ENCODE assay signal across 8 cellular contexts in genomic region chr19:14030997-14031718, GRCh38. TPM values are rescaled to one million over a fixed set of nuclear protein-coding genes. Genes with fewer than 3 reads are reported as not detected.
DNase-seq lines count a peak whose midpoint lies in the region; ATAC-seq and TF ChIP-seq lines count a peak whose summit lies in the region.

No MANE protein-coding gene starts in this region.

- no peaks in the 10 kb centered on the region for H3K36me3 Mint-ChIP-seq in naive B cell

- CTCF ChIA-PET in BJ (lab: Yijun Ruan, JAX) = interaction anchor here (0.6 to 2.3 kb wide), 31 partner anchors 9 to 387 kb away, joined by 3 to 21 read pairs (median 4); partner anchors contain the start of genes ADGRE5, PALM3, PODNL1 and PRKACA

- H3K36me3 ChIP-seq in BJ (ENCODE audit: control insufficient read depth, insufficient read depth, low read length) = no peaks in the 10 kb centered on the region
- H3K36me3 ChIP-seq in KOPT-K1 (ENCODE audit: insufficient read depth, low read length) = no peaks in the 10 kb centered on the region; the same call in 1 of the 2 replicates

- peak overlapping the region; percentile 61 for H3K4me3 ChIP-seq in BJ (ENCODE audit: low read depth, low read length)

- no peaks in the 10 kb centered on the region for H3K9me3 Mint-ChIP-seq in naive B cell

- ATAC-seq in naive B cell (ENCODE audit: low read depth in 2 of 2) = no peak

- peaks cover 38 to 47% (median 44%) of the 10 kb centered on the region in 3 donors for H3K4me1 Mint-ChIP-seq in naive B cell

- no peak for TF ChIP-seq CTCF in BJ (IDR thresholded peaks at IDR 0.05; ENCODE audit: insufficient read depth, low read depth, low read length)

- H3K27me3 ChIP-seq in BJ (ENCODE audit: control insufficient read depth, insufficient read depth, low read length) = peaks cover 6% of the 10 kb centered on the region

- POLR2A ChIA-PET in BJ (lab: Charles Lee) = no interaction called here

- no peaks in the 10 kb centered on the region for H3K27me3 Mint-ChIP-seq in naive B cell

- peak overlapping the region; percentile 90 to 98 (median 94) for H3K4me3 Mint-ChIP-seq in naive B cell

- H3K9me3 ChIP-seq in KOPT-K1 (ENCODE audit: insufficient read depth, low read length, poor library complexity, severe bottlenecking) = no peaks in the 10 kb centered on the region

- DNase-seq in BJ (ENCODE audit: low read depth) (no peak), naive B cell (no peak), GM19238 (ENCODE audit: insufficient read length, low spot score) (no peak), LoVo (ENCODE audit: low spot score) (no peak), NCI-H2107 (lab: John Stamatoyannopoulos, UW) (no peak), foreskin melanocyte (no peak)
- peak; percentile 83 for DNase-seq in central memory CD4-positive, alpha-beta T cell

- peak overlapping the region; percentile 80 for H3K27ac ChIP-seq in KOPT-K1 (ENCODE audit: low read depth, low read length, poor library complexity, severe bottlenecking)

- peak overlapping the region in 5 of 6 donors; percentile 80 to 96 (median 92) for H3K27ac Mint-ChIP-seq in naive B cell

RNA-seq across cellular contexts. Expression of gene IL27RA, which starts 0.4 kb away (rescaled TPM):
- polyA plus RNA-seq in BJ (2011; rRNA removed) (4.4 and 6.6 TPM in 2 replicates), naive B cell (ENCODE audit: low read depth in 6 of 6) (10 to 100 TPM; 38.5 to 55.6 (median 48.2) TPM)
- polyA minus RNA-seq in BJ (2011; rRNA and poly(A)+ RNA removed) = 1.9 and 3.7 TPM in 2 replicates

RNA-seq across cellular contexts. Expression of gene RLN3, which starts 3.2 kb away (rescaled TPM):
- polyA plus RNA-seq in BJ (2011; rRNA removed) = not detected in 2 replicates
- not detected in 2 replicates for polyA minus RNA-seq in BJ (2011; rRNA and poly(A)+ RNA removed)
- not detected for polyA plus RNA-seq in naive B cell (ENCODE audit: low read depth in 6 of 6)

RNA-seq across cellular contexts. Expression of gene RFX1, which starts 25.0 kb away (rescaled TPM):
- polyA plus RNA-seq in BJ (2011; rRNA removed) (0.37 and 0.78 TPM in 2 replicates), naive B cell (ENCODE audit: low read depth in 6 of 6) (1 to 10 TPM in 3 of 6 donors, under 1 TPM in 3; 0.27 to 2.3 (median 1.1) TPM)
- 0.66 and 2.4 TPM in 2 replicates for polyA minus RNA-seq in BJ (2011; rRNA and poly(A)+ RNA removed)

RNA-seq across cellular contexts. Expression of gene PALM3, which starts 30.7 kb away (rescaled TPM):
- polyA plus RNA-seq in BJ (2011; rRNA removed) (0.15 and 0.17 TPM in 2 replicates), naive B cell (ENCODE audit: low read depth in 6 of 6) (not detected)
- 0.14 TPM in 1 of 2 replicates, not detected in the other for polyA minus RNA-seq in BJ (2011; rRNA and poly(A)+ RNA removed)

RNA-seq across cellular contexts. Expression of gene MISP3, which starts 41.4 kb away (rescaled TPM):
- polyA plus RNA-seq in BJ (2011; rRNA removed) = 0.39 and 0.58 TPM in 2 replicates
- not detected in 2 replicates for polyA minus RNA-seq in BJ (2011; rRNA and poly(A)+ RNA removed)
- under 1 TPM in 3 of 6 donors, not detected in 3; 0.16 to 0.53 (median 0.20) TPM for polyA plus RNA-seq in naive B cell (ENCODE audit: low read depth in 6 of 6)
